ENCODE assay signal across 23 cellular contexts in the genomic region with DNA sequence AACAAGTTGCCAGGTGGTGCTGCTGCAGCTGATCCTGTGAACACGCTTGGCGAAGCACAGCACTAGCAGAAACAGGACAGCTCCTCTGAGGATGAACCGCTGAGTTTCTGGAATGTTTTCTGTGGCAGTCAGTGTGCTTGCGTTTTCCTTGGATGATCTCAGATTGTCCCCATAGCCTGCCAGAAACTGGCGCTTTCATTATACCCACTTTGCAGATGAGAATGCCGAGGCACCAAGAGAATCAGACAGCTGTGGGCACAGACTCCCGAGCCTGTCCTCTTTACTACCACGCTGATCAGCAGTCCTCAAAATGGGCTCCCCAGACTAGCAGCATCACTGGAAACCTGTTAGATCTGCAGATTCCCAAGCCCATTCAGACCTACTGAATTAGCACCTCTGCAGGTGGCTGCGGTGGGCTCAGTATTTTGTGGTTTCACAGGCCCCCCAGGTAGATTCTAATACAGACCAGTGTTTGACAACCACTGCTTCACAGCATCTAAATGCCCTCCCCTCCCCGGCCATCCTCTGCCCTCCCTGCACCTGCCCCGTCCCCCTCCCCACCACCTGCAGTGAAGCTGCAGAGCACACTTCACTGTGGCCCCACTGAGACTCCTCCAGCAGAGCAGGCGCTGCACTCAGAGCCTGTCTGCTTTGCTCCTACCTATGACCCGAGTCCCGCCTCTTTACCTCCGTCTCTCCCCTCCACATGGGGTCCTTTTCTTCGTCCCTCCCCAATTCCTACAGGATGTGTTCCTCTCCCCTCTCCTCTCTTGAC. TPM values are rescaled to one million over a fixed set of nuclear protein-coding genes. Genes with fewer than 3 reads are reported as not detected.
A peak's percentile ranks its signal among the peaks of the same experiment; 100 is the strongest.
DNase-seq lines count a peak whose midpoint lies in the region; ATAC-seq and TF ChIP-seq lines count a peak whose summit lies in the region.
"Had no signal": no experiment of that assay in that cellular context is flagged by ENCODE, and none has a peak within 500 bp of the region (broad histone marks: within the 10 kb centered on the region; RNA-seq: fewer than 3 reads in every experiment).

No MANE protein-coding gene starts in this region.

- no peak overlapping the region for H3K27ac ChIP-seq in CD8-positive, alpha-beta T cell (ENCODE audit: low read depth, low read length)
- H3K27ac ChIP-seq in HEK293 (ENCODE audit: extremely low read depth, low read depth, low read length) (no peak overlapping the region), dorsolateral prefrontal cortex (peak overlapping the region in 54 of 59 donors; percentile 49 to 100 (median 96)), spleen (peak overlapping the region; percentile 54 to 93 (median 84))

- TF ChIP-seq CTCF in CD8-positive, alpha-beta T cell (IDR thresholded peaks at IDR 0.05) = no peak
- TF ChIP-seq CTCF in HEK293 (tag by site-specific recombination; IDR thresholded peaks at IDR 0.05) (no peak), dorsolateral prefrontal cortex (IDR thresholded peaks at IDR 0.05 in 54 of 56, conservative IDR thresholded peaks at IDR 0.05 in 2 of 56; ENCODE audit: low read depth in 1 of 56, partially characterized antibody in 56 of 56) (no peak), spleen (IDR thresholded peaks at IDR 0.05 in 8 of 11, conservative IDR thresholded peaks at IDR 0.05 in 3 of 11) (no peak), BE2C (IDR thresholded peaks at IDR 0.05; ENCODE audit: low read depth, low read length) (no peak)

- H3K4me1 ChIP-seq in CD8-positive, alpha-beta T cell (ENCODE audit: insufficient read depth, low read length) = no peaks in the 10 kb centered on the region
- no peaks in the 10 kb centered on the region for H3K4me1 ChIP-seq in HEK293 (ENCODE audit: control insufficient read depth, insufficient read depth, low read length)
- peaks cover 14 to 48% (median 39%) of the 10 kb centered on the region in 6 donors for H3K4me1 ChIP-seq in spleen
- no peaks in the 10 kb centered on the region for H3K4me1 ChIP-seq in BE2C

- peaks cover 20% of the 10 kb centered on the region for H3K36me3 ChIP-seq in CD8-positive, alpha-beta T cell (ENCODE audit: insufficient read depth, low read length)
- H3K36me3 ChIP-seq in HEK293 (ENCODE audit: control insufficient read depth in 2 of 2, insufficient read depth in 1 of 2, low read length in 2 of 2) (peaks cover 0 to 66% of the 10 kb centered on the region in 2 experiments; a peak in 1 of 3 replicates), spleen (peaks cover 3 to 93% (median 58%) of the 10 kb centered on the region in 6 donors), BE2C (no peaks in the 10 kb centered on the region; the same call in 1 of the 2 replicates)

- WGBS in spleen, 5 donors = 93 to 95% (median 94%) methylated on average over 15 to 16 of the region's 16 CpGs

- no peak for TF ChIP-seq POLR2A in spleen (IDR thresholded peaks at IDR 0.05)

- DNase-seq in CD8-positive, alpha-beta T cell = no peak
- no peak for DNase-seq in dorsolateral prefrontal cortex
- no peak for DNase-seq in spleen
- DNase-seq in OCI-M2 (lab: John Stamatoyannopoulos, UW; ENCODE audit: unreplicated experiment) = no peak
- no peak for DNase-seq in BE2C
- DNase-seq: activated B cell treated with CpG ODN at 0.5 μM for 24 hours; activated CD8-positive, alpha-beta memory T cell treated with anti-CD3 and anti-CD28 coated beads for 24 hours; activated T-cell treated with anti-CD3 and anti-CD28 coated beads, Interleukin-2, amount 50 U/mL, for 48 hours; AML-193; cerebellar nuclear complex; effector CD4-positive, alpha-beta T cell; left colon; NCI-H1694 treated with DMSO at 0.1 percent for 48 hours; NK-92 treated with Interleukin-12 subunit alpha and Interleukin-12 subunit beta, amount 100 ng/mL, for 24 hours; psoas muscle; stimulated activated naive CD8-positive, alpha-beta T cell treated with anti-CD3 and anti-CD28 coated beads, Interleukin-15, Interleukin-2, amounts not matched to agents 100 U/mL and 50 U/mL, for 24 hours had no signal

- H3K27me3 Mint-ChIP-seq in CD8-positive, alpha-beta T cell (ENCODE audit: low read depth) = no peaks in the 10 kb centered on the region
- H3K27me3 Mint-ChIP-seq: activated B cell treated with CpG ODN at 0.5 μM for 24 hours; activated naive CD8-positive, alpha-beta T cell had no signal

- no peaks in the 10 kb centered on the region for H3K4me1 Mint-ChIP-seq in CD8-positive, alpha-beta T cell (ENCODE audit: low read depth)

- H3K4me3 Mint-ChIP-seq in CD8-positive, alpha-beta T cell = no peak overlapping the region
- H3K4me3 Mint-ChIP-seq: activated B cell treated with CpG ODN at 0.5 μM for 24 hours; activated naive CD8-positive, alpha-beta T cell; T-helper 2 cell treated with Interferon-gamma antibody and Interleukin-4, amounts not matched to agents 5 μg/mL and 100 μg/mL, for 36 hours had no signal

- no peaks in the 10 kb centered on the region for H3K9me3 Mint-ChIP-seq in CD8-positive, alpha-beta T cell
- H3K9me3 Mint-ChIP-seq: activated B cell treated with CpG ODN at 0.5 μM for 24 hours; T-helper 2 cell treated with Interferon-gamma antibody and Interleukin-4, amounts not matched to agents 5 μg/mL and 100 μg/mL, for 36 hours had no signal

- peak overlapping the region; percentile 50 for H3K27ac Mint-ChIP-seq in CD8-positive, alpha-beta T cell
- H3K27ac Mint-ChIP-seq: activated B cell treated with CpG ODN at 0.5 μM for 24 hours; activated naive CD8-positive, alpha-beta T cell; T-helper 2 cell treated with Interferon-gamma antibody and Interleukin-4, amounts not matched to agents 5 μg/mL and 100 μg/mL, for 36 hours had no signal

- POLR2A ChIA-PET in CD8-positive, alpha-beta T cell (lab: Charles Lee) = no interaction called here
- POLR2A ChIA-PET in HEK293 (lab: Yijun Ruan, JAX) = interaction anchor here (1.3 kb wide), 1 partner anchor 11 kb away, joined by 3 read pairs; no protein-coding TSS in a partner anchor

- H3K36me3 Mint-ChIP-seq in CD8-positive, alpha-beta T cell = peaks cover 81% of the 10 kb centered on the region

- ATAC-seq in CD8-positive, alpha-beta T cell = no peak
- ATAC-seq in GM18909 (IDR thresholded peaks at IDR 0.05; ENCODE audit: poor library complexity, unreplicated experiment) = no peak
- ATAC-seq: left colon; psoas muscle; SK-N-SH treated with all-trans-retinoic acid at 6 μM for 48 hours; stimulated activated naive CD8-positive, alpha-beta T cell treated with anti-CD3 and anti-CD28 coated beads, Interleukin-15, Interleukin-2, amounts not matched to agents 100 U/mL and 50 U/mL, for 24 hours had no signal

- intact Hi-C loops in CD8-positive, alpha-beta T cell (cut with DNase I, micrococcal nuclease) = no loop called here
- intact Hi-C loops in dorsolateral prefrontal cortex (cut with DNase I) = loop anchor here (2.0 to 5.0 kb wide), 4 partner anchors 33 to 553 kb away; a partner anchor contains a TSS
- intact Hi-C loops in spleen (cut with DNase I; ENCODE audit: low total_unique reads) = no loop called here

- no peaks in the 10 kb centered on the region for H3K9me3 ChIP-seq in CD8-positive, alpha-beta T cell (ENCODE audit: low read length)
- H3K9me3 ChIP-seq in HEK293 (ENCODE audit: control insufficient read depth, insufficient read depth, low read depth, low read length) (no peaks in the 10 kb centered on the region), spleen (no peaks in the 10 kb centered on the region), BE2C (no peaks in the 10 kb centered on the region)
- H3K9me3 ChIP-seq: psoas muscle, upper lobe of left lung had no signal

- CTCF ChIA-PET in CD8-positive, alpha-beta T cell (lab: Charles Lee) = interaction anchor here (0.6 kb wide), 1 partner anchor 206 kb away, joined by 3 read pairs; no protein-coding TSS in a partner anchor
- CTCF ChIA-PET in HEK293 (lab: Yijun Ruan, JAX) = interaction anchor here (0.6 to 4.6 kb wide), 10 partner anchors 17 to 349 kb away, joined by 3 to 29 read pairs (median 3); no protein-coding TSS in a partner anchor

- H3K27me3 ChIP-seq in CD8-positive, alpha-beta T cell (ENCODE audit: insufficient read depth, low read length) = no peaks in the 10 kb centered on the region
- H3K27me3 ChIP-seq in dorsolateral prefrontal cortex (no peaks in the 10 kb centered on the region), spleen (replicated peaks in 1 of 7) (no peaks in the 10 kb centered on the region), BE2C (no peaks in the 10 kb centered on the region)
- H3K27me3 ChIP-seq: upper lobe of left lung had no signal

- no peak overlapping the region for H3K4me3 ChIP-seq in CD8-positive, alpha-beta T cell (ENCODE audit: low read depth, low read length)
- no peak overlapping the region for H3K4me3 ChIP-seq in HEK293 (ENCODE audit: low read depth, low read length)
- H3K4me3 ChIP-seq in dorsolateral prefrontal cortex = no peak overlapping the region
- H3K4me3 ChIP-seq in spleen = no peak overlapping the region
- H3K4me3 ChIP-seq in BE2C (ENCODE audit: low read depth, low read length) = no peak overlapping the region
- H3K4me3 ChIP-seq: psoas muscle, skin epidermis, upper lobe of left lung had no signal

TF ChIP-seq in HEK293, 187 proteins besides CTCF, POLR2A, EP300 and RAD21 (continues in another document):
- TF ChIP-seq ZNF324 (tag by site-specific recombination; IDR thresholded peaks at IDR 0.05) = no peak

RNA-seq across cellular contexts. Expression of a gene that starts 29.6 kb away (rescaled TPM):
- total RNA-seq in CD8-positive, alpha-beta T cell = 10 to 100 TPM; 20.9 to 22.4 TPM
- 10 to 100 TPM; 23.0 to 60.6 (median 41.6) TPM for total RNA-seq in dorsolateral prefrontal cortex
- total RNA-seq in spleen = 10 to 100 TPM; 11.2 to 33.2 (median 17.2) TPM
- 1 to 10 TPM; 2.9 to 8.0 (median 4.1) TPM for polyA plus RNA-seq in spleen
- 16.4 TPM for polyA plus RNA-seq in BE2C (2012; ENCODE audit: insufficient read depth, insufficient read length, low read depth)

RNA-seq across cellular contexts. Expression of a gene that starts 50.5 kb away (rescaled TPM):
- 100 to 1,000 TPM; 137 to 151 TPM for total RNA-seq in CD8-positive, alpha-beta T cell
- total RNA-seq in dorsolateral prefrontal cortex (10 to 100 TPM; 47.5 to 93.9 (median 61.7) TPM), spleen (100 to 1,000 TPM in 6 of 7 donors, 10 to 100 TPM in 1; 96.5 to 246 (median 113) TPM)
- polyA plus RNA-seq in spleen = 10 to 100 TPM; 35.5 to 62.0 (median 37.6) TPM
- 192 TPM for polyA plus RNA-seq in BE2C (2012; ENCODE audit: insufficient read depth, insufficient read length, low read depth)

Comparison
In these comparisons a context has a peak if more than half of its experiments do, and no peak if none do; other contexts are left out.
1. H3K27ac ChIP-seq: peak in dorsolateral prefrontal cortex (54 of 59) and spleen (8 of 8); none in CD8-positive, alpha-beta T cell (single experiment) and HEK293 (single experiment).
2. intact Hi-C loops: an anchor here in dorsolateral prefrontal cortex (2.0 to 5.0 kb wide); none called in CD8-positive, alpha-beta T cell and spleen.